Comparison of ENCODE assay signal across 7 cellular contexts in genomic region chr2:89948102-89948501, GRCh38.
DNase-seq lines count a peak whose midpoint lies in the region; ATAC-seq and TF ChIP-seq lines count a peak whose summit lies in the region.
"Not testable (repeated sequence)": the region's sequence is repeated elsewhere in the genome, so short reads cannot be mapped to it uniquely, and the experiment has no call there.

No MANE protein-coding gene starts in this region.

- H3K27ac ChIP-seq in OCI-LY7 (ENCODE audit: low read depth, low read length, poor library complexity, severe bottlenecking): peak overlapping the region; percentile 62

- POLR2A ChIA-PET in OCI-LY7 (lab: Charles Lee): not testable (repeated sequence)

- not testable (repeated sequence) for H3K4me1 ChIP-seq in OCI-LY7 (ENCODE audit: insufficient read depth, low read length, poor library complexity, severe bottlenecking)

- intact Hi-C loops in OCI-LY7 (cut with micrococcal nuclease; ENCODE audit: unreplicated experiment): not testable (repeated sequence)

- H3K9me3 Mint-ChIP-seq in naive B cell: not testable (repeated sequence)

- peak overlapping the region; percentile 69 for H3K4me3 ChIP-seq in OCI-LY7 (ENCODE audit: low read depth, low read length, poor library complexity, severe bottlenecking)

- not testable (repeated sequence) for H4K20me1 ChIP-seq in OCI-LY7 (ENCODE audit: insufficient read depth, low read length)

- H3K27ac Mint-ChIP-seq in naive B cell: not testable (repeated sequence)

- peak overlapping the region in 7 of 8 donors; percentile 35 to 85 (median 53) for H3K4me3 Mint-ChIP-seq in naive B cell

- not testable (repeated sequence) for BruUV-seq in OCI-LY7 (replicated peaks; lab: Mats Ljungman, UMichigan)

- CTCF ChIA-PET in OCI-LY7 (lab: Charles Lee; ENCODE audit: unreplicated experiment): not testable (repeated sequence)

- H3K4me1 Mint-ChIP-seq in naive B cell: peaks cover 2 to 12% (median 10%) of the 10 kb centered on the region in 3 donors

- H3K36me3 Mint-ChIP-seq in naive B cell: not testable (repeated sequence)

- DNase-seq in OCI-LY7 (ENCODE audit: low spot score): peak; percentile 68
- DNase-seq in naive B cell: not testable (repeated sequence)

- not testable (repeated sequence) for TF ChIP-seq CTCF in OCI-LY7 (conservative IDR thresholded peaks at IDR 0.05; ENCODE audit: low read length)

- not testable (repeated sequence) for H3K79me2 ChIP-seq in OCI-LY7 (ENCODE audit: insufficient read depth, low read depth, low read length)

- H3K9me3 ChIP-seq in OCI-LY7 (ENCODE audit: low read length): not testable (repeated sequence)

- H3K9me2 ChIP-seq in OCI-LY7 (ENCODE audit: insufficient read depth, low read length): not testable (repeated sequence)

- not testable (repeated sequence) for H3K27me3 Mint-ChIP-seq in naive B cell

- ATAC-seq in GM18858 (IDR thresholded peaks at IDR 0.05; ENCODE audit: unreplicated experiment) (peak; percentile 50), GM19395 (IDR thresholded peaks at IDR 0.05; ENCODE audit: unreplicated experiment) (peak; percentile 58), HG02759 (IDR thresholded peaks at IDR 0.05; ENCODE audit: unreplicated experiment) (peak; percentile 50), HG03039 (IDR thresholded peaks at IDR 0.05; ENCODE audit: unreplicated experiment) (peak; percentile 74), HG03565 (IDR thresholded peaks at IDR 0.05; ENCODE audit: unreplicated experiment) (peak; percentile 73), naive B cell (ENCODE audit: low read depth in 2 of 2) (peak; percentile 46 to 49)

- H3K4me2 ChIP-seq in OCI-LY7 (ENCODE audit: low read length): peak overlapping the region; percentile 71

- not testable (repeated sequence) for H3K36me3 ChIP-seq in OCI-LY7 (ENCODE audit: insufficient read depth, low read length)

- H2AFZ ChIP-seq in OCI-LY7 (ENCODE audit: low read length): not testable (repeated sequence)
